1 cellular context compared by ENCODE assay signal in genomic region chr2:231707625-231708049, GRCh38.
TF ChIP-seq lines count a peak whose summit lies in the region.

No MANE protein-coding gene starts in this region.

TF ChIP-seq in HepG2, 621 proteins besides CTCF, POLR2A, EP300 and RAD21 (continued from another document):
- TF ChIP-seq DZIP1 (CRISPR knock-in tag; IDR thresholded peaks at IDR 0.05) = no peak
- no peak for TF ChIP-seq STAT6 (CRISPR knock-in tag; IDR thresholded peaks at IDR 0.05; ENCODE audit: borderline replicate concordance)
- no peak for TF ChIP-seq ZNF460 (CRISPR knock-in tag; IDR thresholded peaks at IDR 0.05; ENCODE audit: borderline replicate concordance)
- 0 out of 2 replicates have a peak, but pooled peaks have one; percentile 2 for TF ChIP-seq HDAC2 (CRISPR knock-in tag; IDR thresholded peaks at IDR 0.05)
- TF ChIP-seq ZNF768 (CRISPR knock-in tag; IDR thresholded peaks at IDR 0.05) = peak; percentile 30; the same call in 1 of the 2 replicates
- 0 out of 2 replicates have a peak, but pooled peaks have one; percentile 6 for TF ChIP-seq ZNF576 (CRISPR knock-in tag; IDR thresholded peaks at IDR 0.05)
- TF ChIP-seq NFAT5 (CRISPR knock-in tag; IDR thresholded peaks at IDR 0.05) = no peak
- peak; percentile 63; the same call in 1 of the 2 replicates for TF ChIP-seq ZFYVE20 (CRISPR knock-in tag; IDR thresholded peaks at IDR 0.05; ENCODE audit: borderline replicate concordance, low read depth)
- TF ChIP-seq CAMTA2 (CRISPR knock-in tag; IDR thresholded peaks at IDR 0.05; ENCODE audit: borderline replicate concordance) = 0 out of 2 replicates have a peak, but pooled peaks have one; percentile 13
- TF ChIP-seq ZEB1 (IDR thresholded peaks at IDR 0.05; ENCODE audit: insufficient replicate concordance, low read depth) = no peak
- no peak for TF ChIP-seq HOMEZ (CRISPR knock-in tag; IDR thresholded peaks at IDR 0.05; ENCODE audit: low read depth)
- TF ChIP-seq SP4 (CRISPR knock-in tag; IDR thresholded peaks at IDR 0.05) = 0 out of 2 replicates have a peak, but pooled peaks have one; percentile 5
- TF ChIP-seq ZBTB38 (CRISPR knock-in tag; IDR thresholded peaks at IDR 0.05) = peak; percentile 100
- peak; percentile 65; the same call in 1 of the 2 replicates for TF ChIP-seq ZNF879 (CRISPR knock-in tag; IDR thresholded peaks at IDR 0.05)
- no peak for TF ChIP-seq HBP1 (CRISPR knock-in tag; IDR thresholded peaks at IDR 0.05; ENCODE audit: low read depth)
- no peak for TF ChIP-seq TRIM24 (CRISPR knock-in tag; IDR thresholded peaks at IDR 0.05)
- peak; percentile 98 for TF ChIP-seq ZBTB4 (CRISPR knock-in tag; IDR thresholded peaks at IDR 0.05; ENCODE audit: borderline replicate concordance)
- TF ChIP-seq HNF4G (IDR thresholded peaks at IDR 0.05; ENCODE audit: borderline replicate concordance, low read depth, low read length) = peak; percentile 55
- TF ChIP-seq HNF4G (CRISPR knock-in tag; IDR thresholded peaks at IDR 0.05; ENCODE audit: borderline replicate concordance, low read depth) = no peak
TF ChIP-seq in HepG2: peak in this region for 28.
